ENCODE assay signal across 11 cellular contexts in the genomic region with DNA sequence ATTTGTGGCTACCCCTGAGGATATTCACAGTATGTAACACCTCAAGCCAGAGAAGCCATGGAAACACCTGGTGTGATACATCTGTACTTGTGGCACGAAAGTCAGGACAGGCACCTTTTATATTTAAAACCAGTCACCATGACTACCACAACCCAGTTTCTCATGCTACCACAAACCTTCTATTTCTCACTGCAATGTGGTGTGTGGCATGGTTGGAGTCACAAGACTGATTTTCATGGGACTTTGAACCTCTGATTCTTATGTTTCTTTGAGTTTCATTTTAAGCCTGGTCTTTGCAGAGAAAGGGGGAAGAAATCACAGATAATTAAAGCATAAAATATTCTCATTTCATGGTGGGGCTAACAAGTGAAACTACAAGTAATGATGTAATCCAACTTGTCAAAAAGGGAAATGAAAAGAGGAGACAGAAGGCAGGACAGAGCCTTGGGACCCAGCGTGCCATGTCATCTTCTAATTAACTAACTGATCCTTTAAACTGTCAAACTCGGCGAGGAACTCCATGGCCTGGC.
DNase-seq lines count a peak whose midpoint lies in the region; ATAC-seq, FAIRE-seq and TF ChIP-seq lines count a peak whose summit lies in the region.
"Had no signal": no experiment of that assay in that cellular context is flagged by ENCODE, and none has a peak within 500 bp of the region (broad histone marks: within the 10 kb centered on the region; RNA-seq: fewer than 3 reads in every experiment).

No MANE protein-coding gene starts in this region.

- H3K27ac ChIP-seq in SU-DHL-6 (ENCODE audit: low read depth, low read length): peak overlapping the region; percentile 99
- no peak overlapping the region for H3K27ac ChIP-seq in pancreas

- WGBS in pancreas, 2 donors: 79 to 80% methylated on average over 4 of the region's 4 CpGs

- no peaks in the 10 kb centered on the region for H3K36me3 ChIP-seq in SU-DHL-6 (ENCODE audit: low read length)
- no peaks in the 10 kb centered on the region for H3K36me3 ChIP-seq in pancreas

- no peak overlapping the region for H2AFZ ChIP-seq in SU-DHL-6 (ENCODE audit: low read depth, low read length, severe bottlenecking)

- no peak for FAIRE-seq in pancreas (lab: Jason Lieb, UNC)
- FAIRE-seq: bronchial epithelial cell had no signal

- H3K9ac ChIP-seq in SU-DHL-6 (ENCODE audit: low read length): peak overlapping the region; percentile 51

- H3K4me2 ChIP-seq in SU-DHL-6 (ENCODE audit: low read depth, low read length, poor library complexity, severe bottlenecking): peak overlapping the region; percentile 74

- peaks cover 0 to 9% (median 0%) of the 10 kb centered on the region in 3 donors for H3K4me1 ChIP-seq in pancreas

- H3K27me3 ChIP-seq in SU-DHL-6 (ENCODE audit: low read length) (no peaks in the 10 kb centered on the region), pancreas (no peaks in the 10 kb centered on the region)

- peak; percentile 73 for ATAC-seq in GM18499 (IDR thresholded peaks at IDR 0.05; ENCODE audit: insufficient read depth, unreplicated experiment)
- ATAC-seq in GM21381 (IDR thresholded peaks at IDR 0.05; ENCODE audit: unreplicated experiment): peak; percentile 88
- ATAC-seq in HG03103 (IDR thresholded peaks at IDR 0.05; ENCODE audit: low read depth, unreplicated experiment): peak; percentile 83
- no peak for ATAC-seq in pancreas
- ATAC-seq in left lobe of liver: no peak

- no peaks in the 10 kb centered on the region for H3K9me3 ChIP-seq in SU-DHL-6 (ENCODE audit: insufficient read depth, low read length)
- no peaks in the 10 kb centered on the region for H3K9me3 ChIP-seq in pancreas

- TF ChIP-seq CTCF in SU-DHL-6 (IDR thresholded peaks at IDR 0.05; ENCODE audit: insufficient read depth, low read length, poor library complexity, severe bottlenecking) (no peak), pancreas (IDR thresholded peaks at IDR 0.05) (no peak)

- intact Hi-C loops in pancreas (cut with DNase I): no loop called here

- H3F3A ChIP-seq in SU-DHL-6 (ENCODE audit: insufficient read depth): peaks cover 44% of the 10 kb centered on the region

- DNase-seq in pancreas (no peak), left lobe of liver (ENCODE audit: low spot score) (no peak), HuH-7.5 (ENCODE audit: low spot score) (no peak)
- DNase-seq in stimulated activated CD4-positive, alpha-beta T cell treated with anti-CD3 and anti-CD28 coated beads, Interleukin-4, amount 100 ng/mL, for 4 hours: no peak
- DNase-seq: activated CD4-positive, alpha-beta T cell treated with anti-CD3 and anti-CD28 coated beads, Interleukin-2, amount 50 U/mL, for 48 hours; NCI-H524 treated with DMSO at 0.1 percent for 48 hours had no signal

- H3K9me2 ChIP-seq in SU-DHL-6 (replicated peaks; ENCODE audit: insufficient read depth, low read length): no peaks in the 10 kb centered on the region

- H3K4me3 ChIP-seq in SU-DHL-6 (ENCODE audit: insufficient read depth, low read length, poor library complexity, severe bottlenecking) (no peak overlapping the region), pancreas (no peak overlapping the region)

- no peaks in the 10 kb centered on the region for H3K79me2 ChIP-seq in SU-DHL-6 (ENCODE audit: insufficient read depth, low read length)

- no peaks in the 10 kb centered on the region for H4K20me1 ChIP-seq in SU-DHL-6 (ENCODE audit: low read depth, low read length)

Comparison
In these comparisons a context has a peak if more than half of its experiments do, and no peak if none do; other contexts are left out.
1. ATAC-seq: peak in GM18499 (single experiment), GM21381 (single experiment) and HG03103 (single experiment); none in pancreas (0 of 4) and left lobe of liver (single experiment).